ENCODE assay signal across 8 cellular contexts in the genomic region with DNA sequence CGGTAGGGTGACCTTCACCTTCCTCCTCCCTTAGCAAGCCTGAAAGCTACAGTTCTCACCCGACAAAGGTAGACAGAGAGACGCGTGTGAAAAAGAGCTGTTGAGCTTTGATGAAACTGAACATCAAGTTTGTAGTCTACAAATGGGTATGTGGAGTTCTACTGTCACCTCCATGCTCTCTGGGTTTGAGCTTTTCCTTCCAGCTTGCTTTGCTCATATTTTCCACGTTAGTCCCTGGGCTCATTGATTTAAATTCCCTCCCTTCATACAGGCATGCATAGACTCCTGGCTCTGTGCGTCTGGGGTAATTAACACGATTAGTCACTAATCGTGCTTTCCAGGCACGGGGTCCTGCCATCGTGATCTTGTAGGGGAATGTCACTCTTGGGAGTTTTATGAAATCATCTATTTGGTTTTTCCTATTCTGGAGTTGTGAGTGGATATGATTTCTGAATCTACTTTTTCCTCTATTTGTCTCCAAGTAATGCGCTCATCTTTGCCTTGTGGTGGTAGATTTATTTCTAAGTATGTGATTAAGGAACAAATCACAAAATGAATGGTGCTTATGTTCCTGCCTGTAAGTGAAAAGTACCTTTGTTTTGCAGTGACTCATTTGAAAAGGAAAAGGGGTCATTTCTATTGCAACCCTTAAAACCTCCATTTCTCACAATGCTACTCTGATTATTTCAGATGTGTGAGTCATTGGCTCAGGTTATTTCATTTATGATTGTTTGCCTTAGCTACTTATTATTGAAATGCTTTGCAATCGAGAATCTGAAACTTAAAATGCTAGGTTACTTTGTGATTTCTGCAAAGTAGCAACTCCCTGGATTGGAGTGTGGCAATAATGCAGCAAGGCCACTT.
DNase-seq lines count a peak whose midpoint lies in the region; ATAC-seq and TF ChIP-seq lines count a peak whose summit lies in the region.

No MANE protein-coding gene starts in this region.

- no peak overlapping the region for H3K4me3 ChIP-seq in SK-N-MC
- H3K4me3 ChIP-seq in fibroblast of mammary gland (ENCODE audit: control insufficient read depth, low read depth, low read length) = no peak overlapping the region

- no peaks in the 10 kb centered on the region for H3K9me3 ChIP-seq in SK-N-MC (ENCODE audit: low read depth, low read length)

- peak; percentile 62 for ATAC-seq in GM18861 (IDR thresholded peaks at IDR 0.05; ENCODE audit: unreplicated experiment)
- ATAC-seq in HG03108 (IDR thresholded peaks at IDR 0.05; ENCODE audit: unreplicated experiment) = peak; percentile 74
- ATAC-seq in stimulated activated naive CD8-positive, alpha-beta T cell treated with anti-CD3 and anti-CD28 coated beads, Interleukin-15, Interleukin-2, amounts not matched to agents 100 U/mL and 50 U/mL, for 24 hours = peak; percentile 89

- no peaks in the 10 kb centered on the region for H3K36me3 ChIP-seq in SK-N-MC (ENCODE audit: insufficient read depth, low read length)

- no peak overlapping the region for H3K27ac ChIP-seq in SK-N-MC

- TF ChIP-seq CTCF in fibroblast of mammary gland (conservative IDR thresholded peaks at IDR 0.05; ENCODE audit: control insufficient read depth, insufficient read depth, low read depth, low read length) = no peak

- peak; percentile 78 for DNase-seq in A172 (ENCODE audit: low spot score)
- DNase-seq in SK-N-MC (ENCODE audit: low read depth, low spot score) = peak; percentile 24
- peak; percentile 84 for DNase-seq in fibroblast of mammary gland (ENCODE audit: low read depth)
- DNase-seq in stimulated activated naive CD8-positive, alpha-beta T cell treated with anti-CD3 and anti-CD28 coated beads, Interleukin-15, Interleukin-2, amounts not matched to agents 100 U/mL and 50 U/mL, for 24 hours = no peak
- no peak for DNase-seq in NCI-H2227 (lab: John Stamatoyannopoulos, UW; ENCODE audit: unreplicated experiment)
- DNase-seq in ecto neural progenitor cell (ENCODE audit: low spot score) = no peak

- no peak overlapping the region for H3K9ac ChIP-seq in SK-N-MC (ENCODE audit: insufficient read length)

Comparison
In these comparisons a context has a peak if more than half of its experiments do, and no peak if none do; other contexts are left out.
1. DNase-seq: peak in A172 (single experiment), SK-N-MC (single experiment) and fibroblast of mammary gland (single experiment); none in stimulated activated naive CD8-positive, alpha-beta T cell treated with anti-CD3 and anti-CD28 coated beads, Interleukin-15, Interleukin-2, amounts not matched to agents 100 U/mL and 50 U/mL, for 24 hours (single experiment), NCI-H2227 (single experiment) and ecto neural progenitor cell (single experiment).
2. Peak in every context shown above with its lines, with median percentiles within 50 percentile points of each other: ATAC-seq.